In the genomic region with DNA sequence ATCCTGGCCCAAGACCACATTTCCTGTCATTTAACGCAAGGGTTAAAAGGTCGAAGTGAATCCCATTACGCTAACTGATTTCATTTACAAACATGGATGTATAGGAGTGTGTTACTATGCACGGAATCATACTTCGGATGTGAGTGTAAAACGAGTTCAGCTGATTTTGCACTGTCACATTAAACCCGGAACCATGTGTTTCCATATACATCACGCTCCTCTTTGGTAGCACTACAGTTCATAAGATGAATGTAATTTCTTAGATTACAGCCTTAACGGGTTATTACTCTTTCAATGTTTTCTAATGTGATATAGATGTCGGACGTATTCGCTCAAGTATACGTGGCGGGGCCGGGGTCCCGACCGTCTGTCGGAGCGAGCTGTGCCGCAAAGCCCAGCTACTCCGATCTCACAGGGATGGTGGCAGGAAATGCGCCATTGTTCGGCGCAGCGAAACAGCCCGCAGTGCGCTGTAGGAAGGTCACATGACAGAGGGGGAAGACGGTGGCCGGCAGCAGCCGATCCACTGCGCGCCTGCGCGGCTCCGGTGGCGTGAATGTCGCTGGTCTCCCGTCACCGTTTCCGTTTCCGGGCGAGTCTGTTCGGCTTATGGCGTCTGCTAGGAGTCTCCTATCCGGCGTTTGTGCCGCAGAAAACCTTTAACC, we compare ENCODE assay signal across 8 cellular contexts.
DNase-seq lines count a peak whose midpoint lies in the region; ATAC-seq and TF ChIP-seq lines count a peak whose summit lies in the region.

No MANE protein-coding gene starts in this region.

- no peak overlapping the region for H2BK120ac ChIP-seq in trophoblast cell (ENCODE audit: insufficient read depth, low read length, poor library complexity)

- no peaks in the 10 kb centered on the region for H3K79me2 ChIP-seq in trophoblast cell (ENCODE audit: control insufficient read depth, insufficient read depth, low read length, poor library complexity)

- H3K9ac ChIP-seq in adipocyte (ENCODE audit: low read length) (peak overlapping the region; percentile 33), trophoblast cell (ENCODE audit: low read length) (no peak overlapping the region)

- H3K4me1 ChIP-seq in adipocyte (ENCODE audit: control insufficient read depth, insufficient read depth, low read length) (no peaks in the 10 kb centered on the region), heart left ventricle (no peaks in the 10 kb centered on the region), trophoblast cell (ENCODE audit: control insufficient read depth in 1 of 2, insufficient read depth in 2 of 2, low read length in 2 of 2) (no peaks in the 10 kb centered on the region), testis (peaks cover 4% of the 10 kb centered on the region)

- peak; percentile 79 for DNase-seq in SK-N-DZ (ENCODE audit: low spot score)
- DNase-seq in adipocyte (ENCODE audit: low read depth) = peak; percentile 83
- peak; percentile 66 to 85 (median 75) for DNase-seq in heart left ventricle
- DNase-seq in trophoblast cell = peak; percentile 34 to 75
- peak; percentile 90 for DNase-seq in testis
- no peak for DNase-seq in NK-92 treated with Interleukin-12 subunit alpha and Interleukin-12 subunit beta, amount 100 ng/mL, for 24 hours (lab: John Stamatoyannopoulos, UW)

- peak overlapping the region; percentile 42 for H3K4me2 ChIP-seq in trophoblast cell (ENCODE audit: low read length)

- H3K27ac ChIP-seq in heart left ventricle (peak overlapping the region in 7 of 12 donors; percentile 3 to 63 (median 41)), trophoblast cell (ENCODE audit: low read depth, low read length) (no peak overlapping the region), testis (peak overlapping the region; percentile 42 to 46)

- TF ChIP-seq CTCF in heart left ventricle (IDR thresholded peaks at IDR 0.05) (no peak), testis (IDR thresholded peaks at IDR 0.05) (no peak)

- H2BK5ac ChIP-seq in trophoblast cell (ENCODE audit: low read depth, low read length, poor library complexity) = no peak overlapping the region

- H3K79me1 ChIP-seq in trophoblast cell (ENCODE audit: low read length) = no peaks in the 10 kb centered on the region

- H3K14ac ChIP-seq in trophoblast cell (ENCODE audit: low read length) = no peak overlapping the region

- H2AFZ ChIP-seq in trophoblast cell (ENCODE audit: insufficient read depth, low read length, poor library complexity) = peak overlapping the region; percentile 11

- TF ChIP-seq POLR2A in heart left ventricle (IDR thresholded peaks at IDR 0.05) (peak in 1 of 2 donors; percentile 16), testis (IDR thresholded peaks at IDR 0.05) (no peak)

- H4K12ac ChIP-seq in trophoblast cell (ENCODE audit: low read depth, low read length) = no peak overlapping the region

- no peaks in the 10 kb centered on the region for H3K27me3 ChIP-seq in adipocyte (replicated peaks; ENCODE audit: control insufficient read depth, insufficient read depth, low read length)
- peaks cover 0 to 4% (median 0%) of the 10 kb centered on the region in 9 donors for H3K27me3 ChIP-seq in heart left ventricle
- no peaks in the 10 kb centered on the region for H3K27me3 ChIP-seq in trophoblast cell (ENCODE audit: insufficient read depth, low read length)
- H3K27me3 ChIP-seq in testis = no peaks in the 10 kb centered on the region

- H3K23ac ChIP-seq in trophoblast cell (ENCODE audit: low read length) = no peak overlapping the region

- no peak overlapping the region for H2BK12ac ChIP-seq in trophoblast cell (ENCODE audit: low read length)

- H4K8ac ChIP-seq in trophoblast cell (ENCODE audit: low read depth, low read length) = peak overlapping the region; percentile 41

- peak; percentile 93 to 99 (median 99) for ATAC-seq in heart left ventricle
- ATAC-seq in GM21717 (IDR thresholded peaks at IDR 0.05; ENCODE audit: unreplicated experiment) = no peak

- H3K9me3 ChIP-seq in adipocyte (ENCODE audit: control insufficient read depth, low read length) (no peaks in the 10 kb centered on the region), heart left ventricle (peaks cover 0 to 30% (median 5%) of the 10 kb centered on the region in 12 donors), trophoblast cell (ENCODE audit: insufficient read depth, low read depth, low read length) (no peaks in the 10 kb centered on the region), testis (no peaks in the 10 kb centered on the region)

- intact Hi-C loops in heart left ventricle (cut with DNase I) = no loop called here
- intact Hi-C loops in testis (cut with DNase I; ENCODE audit: low total_unique reads) = no loop called here

- H3K4ac ChIP-seq in trophoblast cell (ENCODE audit: low read depth, low read length) = no peak overlapping the region

- no peak overlapping the region for H3K18ac ChIP-seq in trophoblast cell (ENCODE audit: low read length)

- H3K36me3 ChIP-seq in adipocyte (ENCODE audit: control insufficient read depth, insufficient read depth, low read length, severe bottlenecking) = no peaks in the 10 kb centered on the region
- H3K36me3 ChIP-seq in heart left ventricle = no peaks in the 10 kb centered on the region
- H3K36me3 ChIP-seq in trophoblast cell (ENCODE audit: control insufficient read depth in 1 of 2, insufficient read depth in 2 of 2, low read length in 2 of 2) = no peaks in the 10 kb centered on the region
- no peaks in the 10 kb centered on the region for H3K36me3 ChIP-seq in testis (ENCODE audit: low read depth, missing control alignments)

- H2AK5ac ChIP-seq in trophoblast cell (ENCODE audit: low read length) = no peak overlapping the region

- no peak overlapping the region for H4K91ac ChIP-seq in trophoblast cell (ENCODE audit: low read depth, low read length)

- 28 to 33% (median 31%) methylated on average over 40 to 47 of the region's 47 CpGs for WGBS in heart left ventricle, 4 donors
- no CpG with 5 or more reads among the region's 47 CpGs for WGBS in trophoblast cell (ENCODE audit: extremely low coverage, insufficient coverage, insufficient read length)
- 22 to 27% methylated on average over 35 to 47 of the region's 47 CpGs for whole genome bisulfite sequencing in testis, 2 donors

- peak overlapping the region; percentile 63; the same call in 1 of the 2 replicates for H3K4me3 ChIP-seq in GM08714 (ENCODE audit: low read length)
- H3K4me3 ChIP-seq in adipocyte (ENCODE audit: low read length) = peak overlapping the region; percentile 82
- H3K4me3 ChIP-seq in heart left ventricle = peak overlapping the region; percentile 4 to 62 (median 47)
- peak overlapping the region; percentile 37 for H3K4me3 ChIP-seq in trophoblast cell (ENCODE audit: low read depth, low read length)
- H3K4me3 ChIP-seq in testis = peak overlapping the region; percentile 49 to 65
